ENCODE assay signal across 1 cellular context in genomic region chr7:562394-562675, GRCh38.
TF ChIP-seq lines count a peak whose summit lies in the region.

No MANE protein-coding gene starts in this region.

TF ChIP-seq in WTC11, 78 proteins besides CTCF, POLR2A, EP300 and RAD21 (continued from another document):
- no peak for TF ChIP-seq TCF7 (CRISPR knock-in tag; IDR thresholded peaks at IDR 0.05; ENCODE audit: low read depth)
- no peak for TF ChIP-seq HMGXB4 (CRISPR knock-in tag; IDR thresholded peaks at IDR 0.05)
- TF ChIP-seq USF1 (CRISPR knock-in tag; IDR thresholded peaks at IDR 0.05) = no peak
TF ChIP-seq in WTC11: peak in this region for 0.
